Comparison of ENCODE assay signal across 6 cellular contexts in the genomic region with DNA sequence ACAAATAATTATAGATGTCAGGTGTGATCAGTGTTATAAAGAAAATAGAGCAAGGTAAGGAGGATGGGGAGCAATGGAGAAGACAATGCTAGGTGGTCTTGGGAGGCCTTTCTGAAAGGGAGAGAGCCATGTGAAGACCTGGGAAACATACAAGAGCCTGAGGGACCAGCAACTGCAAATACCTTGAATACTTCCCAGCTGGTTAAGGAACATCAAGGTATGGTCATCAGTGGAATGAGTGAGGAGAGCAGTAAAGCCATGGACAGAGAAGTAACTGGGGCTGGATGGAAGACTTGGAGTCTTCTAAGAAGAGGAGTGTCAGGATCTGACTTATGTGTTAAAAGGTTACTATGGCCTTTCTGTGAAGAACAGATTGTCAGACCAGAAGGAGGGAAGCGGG. TPM values are rescaled to one million over a fixed set of nuclear protein-coding genes. Genes with fewer than 3 reads are reported as not detected.
"Had no signal": no experiment of that assay in that cellular context is flagged by ENCODE, and none has a peak within 500 bp of the region (broad histone marks: within the 10 kb centered on the region; RNA-seq: fewer than 3 reads in every experiment).

No MANE protein-coding gene starts in this region.

- H3K4me3 ChIP-seq: K562 had no signal

- H3K27ac ChIP-seq: HL-60 had no signal

- DNase-seq: IMR-90, KBM-7, KG1 had no signal

RNA-seq across cellular contexts. Expression of gene SPR, which starts 38.8 kb away (rescaled TPM):
- polyA plus RNA-seq: IgD-negative memory B cell had no signal
